ENCODE assay signal across 8 cellular contexts in the genomic region with DNA sequence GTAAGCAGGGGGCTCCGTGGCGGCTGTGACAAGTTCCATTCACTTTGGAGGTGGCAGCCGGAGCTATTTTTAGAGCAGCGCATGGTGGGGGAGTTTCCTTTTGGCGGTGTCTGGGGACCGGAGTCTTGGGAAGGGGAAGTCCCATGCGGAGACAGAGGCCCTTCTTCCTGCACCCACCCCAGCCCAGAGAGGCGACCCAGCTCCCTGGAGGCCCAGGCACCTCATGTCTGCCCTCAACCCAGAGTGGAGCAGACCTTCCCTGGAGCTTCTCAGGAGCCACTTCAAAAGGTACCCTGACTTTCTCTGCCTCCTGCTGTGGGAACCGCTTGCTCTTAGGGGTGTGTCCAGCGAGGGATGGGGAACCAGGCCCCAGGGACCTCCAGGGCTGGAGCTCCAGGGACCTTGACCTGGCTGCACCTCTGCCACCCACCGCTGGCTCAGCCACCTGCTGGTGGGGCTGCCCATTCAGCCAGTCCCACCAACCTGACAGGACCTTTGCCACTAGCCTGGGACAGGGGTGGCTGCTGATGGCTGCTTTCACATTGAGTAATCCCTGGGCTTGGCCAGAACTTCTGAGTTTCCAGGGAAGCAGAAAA. TPM values are rescaled to one million over a fixed set of nuclear protein-coding genes. Genes with fewer than 3 reads are reported as not detected.
DNase-seq lines count a peak whose midpoint lies in the region; ATAC-seq and TF ChIP-seq lines count a peak whose summit lies in the region.

No MANE protein-coding gene starts in this region.

- DNase-seq in T-helper 17 cell (no peak), cardiac muscle cell (ENCODE audit: low read depth in 1 of 2, low spot score in 1 of 2) (peak in 1 of 2 donors; percentile 80), DMS79 (lab: John Stamatoyannopoulos, UW) (no peak), iPS-NIHi7 (ENCODE audit: extremely low spot score) (no peak), glomerular visceral epithelial cell (ENCODE audit: extremely low spot score) (no peak)
- DNase-seq in stimulated activated CD8-positive, alpha-beta memory T cell treated with anti-CD3 and anti-CD28 coated beads, Interleukin-2, amount 100 ng/mL, for 48 hours (ENCODE audit: low read depth in 2 of 2) = peak; percentile 58 to 60

- H3K27me3 ChIP-seq in cardiac muscle cell = no peaks in the 10 kb centered on the region

- H3K4me1 Mint-ChIP-seq in T-helper 17 cell = peaks cover 14% of the 10 kb centered on the region

- peaks cover 27% of the 10 kb centered on the region for H3K4me1 ChIP-seq in cardiac muscle cell (ENCODE audit: low read depth)

- peak overlapping the region; percentile 72 for H3K27ac Mint-ChIP-seq in T-helper 17 cell

- no peaks in the 10 kb centered on the region for H3K36me3 Mint-ChIP-seq in T-helper 17 cell (ENCODE audit: low read depth)

- no peaks in the 10 kb centered on the region for H3K9me3 ChIP-seq in T-helper 17 cell (ENCODE audit: control insufficient read depth, low read length, poor library complexity, severe bottlenecking)
- no peaks in the 10 kb centered on the region for H3K9me3 ChIP-seq in cardiac muscle cell (ENCODE audit: low read depth)

- H3K27ac ChIP-seq in cardiac muscle cell = peak overlapping the region; percentile 72

- H3K36me3 ChIP-seq in cardiac muscle cell = no peaks in the 10 kb centered on the region

- H3K4me3 Mint-ChIP-seq in T-helper 17 cell = no peak overlapping the region

- no peak for TF ChIP-seq CTCF in cardiac muscle cell (IDR thresholded peaks at IDR 0.05; ENCODE audit: low read depth, low read length)

- peak; percentile 23 for TF ChIP-seq POLR2A in GM18526 (IDR thresholded peaks at IDR 0.05; ENCODE audit: extremely low read depth, insufficient read length)

- no peaks in the 10 kb centered on the region for H3K27me3 Mint-ChIP-seq in T-helper 17 cell

- peak; percentile 46 for ATAC-seq in HG02870 (IDR thresholded peaks at IDR 0.05; ENCODE audit: unreplicated experiment)
- peak; percentile 58 for ATAC-seq in T-helper 17 cell

- no peak overlapping the region for H3K4me3 ChIP-seq in cardiac muscle cell

RNA-seq across cellular contexts. Expression of gene NEK6, which starts 34.1 kb away (rescaled TPM):
- total RNA-seq in T-helper 17 cell (10 to 100 TPM in 1 of 2 donors, 1 to 10 TPM in 1; 7.8 to 12.7 TPM), cardiac muscle cell (13.8 and 27.0 TPM in 2 replicates)
- polyA plus RNA-seq in cardiac muscle cell = 14.3 and 33.7 TPM in 2 replicates

Comparison
In these comparisons a context has a peak if more than half of its experiments do, and no peak if none do; other contexts are left out.
1. DNase-seq: peak in stimulated activated CD8-positive, alpha-beta memory T cell treated with anti-CD3 and anti-CD28 coated beads, Interleukin-2, amount 100 ng/mL, for 48 hours (2 of 2); none in T-helper 17 cell (0 of 3), DMS79 (single experiment), iPS-NIHi7 (single experiment) and glomerular visceral epithelial cell (single experiment).